In genomic region chr5:92665506-92665905, GRCh38 we compare ENCODE assay signal across 19 cellular contexts.
A peak's percentile ranks its signal among the peaks of the same experiment; 100 is the strongest.
DNase-seq lines count a peak whose midpoint lies in the region; ATAC-seq and TF ChIP-seq lines count a peak whose summit lies in the region.
"Had no signal": no experiment of that assay in that cellular context is flagged by ENCODE, and none has a peak within 500 bp of the region (broad histone marks: within the 10 kb centered on the region; RNA-seq: fewer than 3 reads in every experiment).

No MANE protein-coding gene starts in this region.

- peak; percentile 53 for DNase-seq in NCI-H226
- DNase-seq in amniotic epithelial cell (ENCODE audit: low read depth) = peak; percentile 68
- no peak for DNase-seq in neural progenitor cell (ENCODE audit: low spot score)
- no peak for DNase-seq in mucosa of descending colon
- DNase-seq in activated CD4-positive, alpha-beta T cell treated with anti-CD3 and anti-CD28 coated beads for 48 hours = no peak
- DNase-seq: AML-193; Caco-2; Calu3; CD4-positive, alpha-beta T cell; CD8-positive, alpha-beta T cell; DMS79 treated with DMSO at 0.1 percent for 48 hours; GF-D8 had no signal

- H2AFZ ChIP-seq in neural progenitor cell (replicated peaks) = no peak overlapping the region

- peak; percentile 44 for ATAC-seq in GM18868 (IDR thresholded peaks at IDR 0.05; ENCODE audit: unreplicated experiment)
- no peak for ATAC-seq in mucosa of descending colon
- no peak for ATAC-seq in HG03139 (IDR thresholded peaks at IDR 0.05; ENCODE audit: unreplicated experiment)
- ATAC-seq: A549; CD8-positive, alpha-beta T cell had no signal

- H3K4me1 Mint-ChIP-seq in neural progenitor cell = peaks cover 13% of the 10 kb centered on the region
- H3K4me1 Mint-ChIP-seq: B cell had no signal

- no peak overlapping the region for H3K4me3 ChIP-seq in neural progenitor cell
- no peak overlapping the region for H3K4me3 ChIP-seq in mucosa of descending colon
- H3K4me3 ChIP-seq: A549; BLaER1 treated with 17β-estradiol and CSF1 and Interleukin-3, amounts not matched to agents 10 nM and 100 nM had no signal

- no peaks in the 10 kb centered on the region for H3F3A ChIP-seq in neural progenitor cell (ENCODE audit: low read depth)

- H3K79me2 ChIP-seq in neural progenitor cell (ENCODE audit: low read depth) = no peaks in the 10 kb centered on the region

- no peak overlapping the region for H3K4me2 ChIP-seq in neural progenitor cell
- H3K4me2 ChIP-seq: A549; BLaER1 treated with 17β-estradiol and CSF1 and Interleukin-3, amounts not matched to agents 10 nM and 100 nM had no signal

- no peaks in the 10 kb centered on the region for H3K36me3 Mint-ChIP-seq in neural progenitor cell
- H3K36me3 Mint-ChIP-seq: CD8-positive, alpha-beta T cell had no signal

- no peak overlapping the region for H3K27ac ChIP-seq in neural progenitor cell
- H3K27ac ChIP-seq: 22Rv1; A549; BLaER1 treated with 17β-estradiol and CSF1 and Interleukin-3, amounts not matched to agents 10 nM and 100 nM; C4-2B had no signal

- peaks cover 3% of the 10 kb centered on the region for H3K9me3 Mint-ChIP-seq in neural progenitor cell

- H4K20me1 ChIP-seq in neural progenitor cell (ENCODE audit: low read depth) = no peaks in the 10 kb centered on the region
- H4K20me1 ChIP-seq: BLaER1 treated with 17β-estradiol and CSF1 and Interleukin-3, amounts not matched to agents 10 nM and 100 nM had no signal

- intact Hi-C loops in mucosa of descending colon (cut with DNase I, micrococcal nuclease) = no loop called here

- no peak overlapping the region for H3K9ac ChIP-seq in neural progenitor cell
- H3K9ac ChIP-seq: BLaER1 treated with 17β-estradiol and CSF1 and Interleukin-3, amounts not matched to agents 10 nM and 100 nM had no signal

- no peak overlapping the region for H3K4me3 Mint-ChIP-seq in neural progenitor cell
- H3K4me3 Mint-ChIP-seq: B cell; CD4-positive, alpha-beta T cell; CD8-positive, alpha-beta T cell had no signal

- H3K27me3 Mint-ChIP-seq in neural progenitor cell (ENCODE audit: insufficient read depth, low read depth) = no peaks in the 10 kb centered on the region
- H3K27me3 Mint-ChIP-seq: B cell; CD4-positive, alpha-beta T cell had no signal

- TF ChIP-seq CTCF in neural progenitor cell (IDR thresholded peaks at IDR 0.05) (no peak), mucosa of descending colon (IDR thresholded peaks at IDR 0.05) (no peak)

- H3K36me3 ChIP-seq in neural progenitor cell (no peaks in the 10 kb centered on the region), mucosa of descending colon (ENCODE audit: low read depth) (no peaks in the 10 kb centered on the region)
- H3K36me3 ChIP-seq: BLaER1 treated with 17β-estradiol and CSF1 and Interleukin-3, amounts not matched to agents 10 nM and 100 nM had no signal

- no peaks in the 10 kb centered on the region for H3K27me3 ChIP-seq in neural progenitor cell
- H3K27me3 ChIP-seq: BLaER1 treated with 17β-estradiol and CSF1 and Interleukin-3, amounts not matched to agents 10 nM and 100 nM had no signal

- H3K4me1 ChIP-seq in neural progenitor cell (peaks cover 6% of the 10 kb centered on the region), mucosa of descending colon (ENCODE audit: low read depth) (no peaks in the 10 kb centered on the region)
- H3K4me1 ChIP-seq: A549; BLaER1 treated with 17β-estradiol and CSF1 and Interleukin-3, amounts not matched to agents 10 nM and 100 nM; Caco-2 had no signal

- peak overlapping the region; percentile 6 for H3K27ac Mint-ChIP-seq in neural progenitor cell
- H3K27ac Mint-ChIP-seq: B cell; CD4-positive, alpha-beta T cell; CD8-positive, alpha-beta T cell had no signal

- H3K9me3 ChIP-seq in neural progenitor cell (ENCODE audit: low read depth) = no peaks in the 10 kb centered on the region
- no peaks in the 10 kb centered on the region for H3K9me3 ChIP-seq in mucosa of descending colon
- H3K9me3 ChIP-seq: A549; BLaER1 treated with 17β-estradiol and CSF1 and Interleukin-3, amounts not matched to agents 10 nM and 100 nM; Caco-2 had no signal

Comparison
In these comparisons a context has a peak if more than half of its experiments do, and no peak if none do; other contexts are left out.
1. DNase-seq: peak in NCI-H226 (single experiment) and amniotic epithelial cell (single experiment); none in neural progenitor cell (single experiment), mucosa of descending colon (0 of 3) and activated CD4-positive, alpha-beta T cell treated with anti-CD3 and anti-CD28 coated beads for 48 hours (single experiment).